9 cellular contexts compared by ENCODE assay signal in the genomic region with DNA sequence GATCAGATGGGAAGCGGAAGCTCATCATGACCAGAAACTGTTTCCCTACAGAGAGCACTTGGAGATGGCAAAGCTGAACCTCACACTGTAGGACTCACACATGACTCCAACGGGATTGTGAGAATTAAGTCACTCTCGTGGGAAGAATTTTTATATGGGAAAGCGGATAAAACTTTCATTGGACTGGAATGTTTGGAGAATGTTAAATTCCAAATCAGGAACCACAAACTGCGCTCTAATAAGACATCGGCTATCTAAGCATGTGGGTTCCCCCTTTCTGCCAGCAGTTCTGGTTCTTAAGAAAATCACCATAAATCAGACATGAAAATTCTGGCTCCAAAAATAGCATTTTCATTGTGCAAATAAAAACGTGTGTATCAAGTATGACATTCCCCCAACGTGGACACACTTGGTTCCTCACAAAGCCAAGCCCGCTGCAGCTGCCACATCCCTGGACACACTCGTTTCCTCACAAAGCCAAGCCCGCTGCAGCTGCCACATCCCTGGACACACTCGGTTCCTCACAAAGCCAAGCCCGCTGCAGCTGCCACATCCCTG. TPM values are rescaled to one million over a fixed set of nuclear protein-coding genes. Genes with fewer than 3 reads are reported as not detected.
"Had no signal": no experiment of that assay in that cellular context is flagged by ENCODE, and none has a peak within 500 bp of the region (broad histone marks: within the 10 kb centered on the region; RNA-seq: fewer than 3 reads in every experiment).

No MANE protein-coding gene starts in this region.

RNA-seq across cellular contexts. Expression of a gene that starts 33.4 kb away (rescaled TPM):
- total RNA-seq: activated CD4-positive, alpha-beta memory T cell treated with anti-CD3 and anti-CD28 coated beads, Interleukin-2, amount 10 ng/mL, durations not matched to agents 7 days and 5 days; activated CD4-positive, alpha-beta T cell treated with anti-CD3 and anti-CD28 coated beads for 36 hours; activated CD8-positive, alpha-beta memory T cell treated with anti-CD3 and anti-CD28 coated beads for 36 hours; activated naive CD4-positive, alpha-beta T cell treated with anti-CD3 and anti-CD28 coated beads for 36 hours; activated T-helper 17 cell treated with anti-CD3 and anti-CD28 coated beads, Interleukin-2, amount 50 U/mL, for 72 hours; cardiac muscle cell; Right ventricle myocardium inferior; T-helper 2 cell treated with Interferon-gamma antibody and Interleukin-4, amounts not matched to agents 100 ng/mL and 5 ng/mL, for 36 hours had no signal
- polyA plus RNA-seq: cardiac muscle cell, SK-N-SH had no signal
